ENCODE assay signal across 8 cellular contexts in the genomic region with DNA sequence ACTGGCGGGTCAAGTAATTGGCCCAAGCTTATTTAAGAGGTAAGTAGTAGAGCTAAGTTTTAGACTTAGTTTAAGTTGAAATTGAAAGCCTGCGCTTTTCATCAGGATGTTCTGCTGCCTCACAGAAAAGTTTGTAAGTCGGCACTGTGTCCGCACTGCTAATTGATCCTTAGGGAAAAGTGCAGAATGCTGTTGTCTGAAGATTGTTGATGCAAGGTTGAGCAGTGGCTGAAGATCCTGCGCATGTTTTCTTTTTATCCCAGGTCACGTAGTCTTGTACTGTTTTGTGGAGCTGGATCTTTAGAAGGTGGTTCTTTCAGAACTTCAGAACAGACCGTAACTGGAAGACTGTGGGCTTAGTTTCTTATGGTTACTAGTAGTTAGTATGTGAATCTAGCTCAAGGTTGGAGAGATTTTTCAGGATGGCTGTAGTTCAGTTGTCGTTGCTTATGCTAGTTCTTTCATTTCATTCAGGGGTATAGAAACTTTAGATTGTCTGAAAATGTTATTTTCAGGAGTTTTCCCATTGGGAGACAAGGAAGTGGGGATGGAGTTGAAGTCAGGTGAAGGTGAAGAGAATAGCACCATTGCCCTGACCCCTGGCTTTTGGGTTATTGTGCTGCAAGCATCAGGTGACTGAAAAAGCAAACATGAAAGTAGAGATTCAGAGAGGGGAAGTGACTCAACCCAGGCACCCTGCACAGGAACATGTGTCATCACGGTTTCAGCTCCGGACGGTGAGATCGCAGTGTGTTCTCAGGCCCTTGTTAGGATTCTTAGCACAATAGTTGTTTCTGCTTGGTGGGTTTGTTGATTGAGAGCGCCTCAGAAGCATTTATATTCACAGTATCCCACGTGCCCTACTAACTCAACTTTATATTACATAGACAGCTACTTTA. TPM values are rescaled to one million over a fixed set of nuclear protein-coding genes. Genes with fewer than 3 reads are reported as not detected.
DNase-seq lines count a peak whose midpoint lies in the region; ATAC-seq and TF ChIP-seq lines count a peak whose summit lies in the region.

No MANE protein-coding gene starts in this region.

- H3K27ac ChIP-seq in liver (ENCODE audit: low read depth in 1 of 2, low read length in 2 of 2) = peak overlapping the region in 1 of 2 donors; percentile 8

- no peak for TF ChIP-seq RAD21 in Ishikawa (IDR thresholded peaks at IDR 0.05; ENCODE audit: low read depth)
- peak; percentile 55 to 56 for TF ChIP-seq RAD21 in liver (IDR thresholded peaks at IDR 0.05)

- peak; percentile 94 for ATAC-seq in GM21825 (IDR thresholded peaks at IDR 0.05; ENCODE audit: unreplicated experiment)

- TF ChIP-seq EP300 in Ishikawa (IDR thresholded peaks at IDR 0.05; ENCODE audit: borderline replicate concordance) = peak; percentile 72; the same call in 1 of the 2 replicates

- H3K36me3 ChIP-seq in liver (ENCODE audit: control insufficient read depth in 4 of 4, insufficient read depth in 3 of 4, low read depth in 1 of 4, low read length in 3 of 4) = no peaks in the 10 kb centered on the region

- TF ChIP-seq CTCF in liver (IDR thresholded peaks at IDR 0.05; ENCODE audit: low read depth, low read length, missing input control) = no peak

- H3K9me3 ChIP-seq in liver (ENCODE audit: control insufficient read depth in 4 of 4, low read length in 3 of 4) = no peaks in the 10 kb centered on the region

- H3K9ac ChIP-seq in liver (ENCODE audit: low read depth in 1 of 2, low read length in 2 of 2) = no peak overlapping the region

- peaks cover 0 to 8% (median 3%) of the 10 kb centered on the region in 4 donors for H3K4me1 ChIP-seq in liver (ENCODE audit: control insufficient read depth in 4 of 4, insufficient read depth in 4 of 4, low read length in 3 of 4)

- WGBS in liver = 68% methylated on average over 14 of the region's 14 CpGs

- H3K4me3 ChIP-seq in liver (ENCODE audit: low read depth in 1 of 3, low read length in 3 of 3) = no peak overlapping the region

- H3K27me3 ChIP-seq in liver (ENCODE audit: control insufficient read depth in 4 of 4, insufficient read depth in 4 of 4, low read length in 3 of 4) = no peaks in the 10 kb centered on the region

- peak; percentile 66 for DNase-seq in GF-D8 (lab: John Stamatoyannopoulos, UW)
- peak; percentile 49 for DNase-seq in UCSD-AML1 (lab: John Stamatoyannopoulos, UW; ENCODE audit: unreplicated experiment)
- peak; percentile 73 for DNase-seq in brain pericyte (ENCODE audit: low read depth, low spot score)
- DNase-seq in stimulated activated CD8-positive, alpha-beta memory T cell treated with anti-CD3 and anti-CD28 coated beads, Interleukin-15, amount 100 ng/mL, for 1 hour (ENCODE audit: low read depth) = peak; percentile 43
- no peak for DNase-seq in NCI-H2227 treated with DMSO at 0.1 percent for 48 hours (lab: John Stamatoyannopoulos, UW)

TF ChIP-seq in Ishikawa, 13 proteins besides CTCF, POLR2A, EP300 and RAD21:
- TF ChIP-seq, protein P1, sequence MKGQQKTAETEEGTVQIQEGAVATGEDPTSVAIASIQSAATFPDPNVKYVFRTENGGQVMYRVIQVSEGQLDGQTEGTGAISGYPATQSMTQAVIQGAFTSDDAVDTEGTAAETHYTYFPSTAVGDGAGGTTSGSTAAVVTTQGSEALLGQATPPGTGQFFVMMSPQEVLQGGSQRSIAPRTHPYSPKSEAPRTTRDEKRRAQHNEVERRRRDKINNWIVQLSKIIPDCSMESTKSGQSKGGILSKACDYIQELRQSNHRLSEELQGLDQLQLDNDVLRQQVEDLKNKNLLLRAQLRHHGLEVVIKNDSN (IDR thresholded peaks at IDR 0.05) = peak; percentile 76
- TF ChIP-seq YY1 (IDR thresholded peaks at IDR 0.05; ENCODE audit: low read depth) (no peak), NFIC (IDR thresholded peaks at IDR 0.05) (no peak), TAF1 (IDR thresholded peaks at IDR 0.05; ENCODE audit: low read depth) (no peak)
- TF ChIP-seq, protein P2, sequence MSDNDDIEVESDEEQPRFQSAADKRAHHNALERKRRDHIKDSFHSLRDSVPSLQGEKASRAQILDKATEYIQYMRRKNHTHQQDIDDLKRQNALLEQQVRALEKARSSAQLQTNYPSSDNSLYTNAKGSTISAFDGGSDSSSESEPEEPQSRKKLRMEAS (IDR thresholded peaks at IDR 0.05) = 0 out of 2 replicates have a peak, but pooled peaks have one; percentile 44
TF ChIP-seq in Ishikawa: peak in this region for 2.

TF ChIP-seq in liver, 16 proteins besides CTCF, POLR2A, EP300 and RAD21:
- TF ChIP-seq HNF4A (conservative IDR thresholded peaks at IDR 0.05) = peak; percentile 81 to 82
- TF ChIP-seq, protein P2 (IDR thresholded peaks at IDR 0.05) = peak; percentile 91
- TF ChIP-seq HNF4G (IDR thresholded peaks at IDR 0.05) = peak; percentile 23
- no peak for TF ChIP-seq FOXA1 (IDR thresholded peaks at IDR 0.05)
- TF ChIP-seq NR2F2 (IDR thresholded peaks at IDR 0.05) = peak; percentile 66
- peak; percentile 58 to 94 for TF ChIP-seq JUND (IDR thresholded peaks at IDR 0.05)
- peak in 1 of 2 donors; percentile 70 for TF ChIP-seq GABPA (IDR thresholded peaks at IDR 0.05 in 1 of 2, conservative IDR thresholded peaks at IDR 0.05 in 1 of 2)
- TF ChIP-seq TAF1 (conservative IDR thresholded peaks at IDR 0.05) = no peak
- TF ChIP-seq SP1 (IDR thresholded peaks at IDR 0.05) = peak; percentile 48
- peak; percentile 42 for TF ChIP-seq YY1 (IDR thresholded peaks at IDR 0.05)
- peak in 1 of 2 donors; percentile 57 for TF ChIP-seq EGR1 (IDR thresholded peaks at IDR 0.05; ENCODE audit: low read depth in 2 of 2)
- TF ChIP-seq RXRA (IDR thresholded peaks at IDR 0.05) = peak; percentile 94 to 97
- TF ChIP-seq, protein P3, sequence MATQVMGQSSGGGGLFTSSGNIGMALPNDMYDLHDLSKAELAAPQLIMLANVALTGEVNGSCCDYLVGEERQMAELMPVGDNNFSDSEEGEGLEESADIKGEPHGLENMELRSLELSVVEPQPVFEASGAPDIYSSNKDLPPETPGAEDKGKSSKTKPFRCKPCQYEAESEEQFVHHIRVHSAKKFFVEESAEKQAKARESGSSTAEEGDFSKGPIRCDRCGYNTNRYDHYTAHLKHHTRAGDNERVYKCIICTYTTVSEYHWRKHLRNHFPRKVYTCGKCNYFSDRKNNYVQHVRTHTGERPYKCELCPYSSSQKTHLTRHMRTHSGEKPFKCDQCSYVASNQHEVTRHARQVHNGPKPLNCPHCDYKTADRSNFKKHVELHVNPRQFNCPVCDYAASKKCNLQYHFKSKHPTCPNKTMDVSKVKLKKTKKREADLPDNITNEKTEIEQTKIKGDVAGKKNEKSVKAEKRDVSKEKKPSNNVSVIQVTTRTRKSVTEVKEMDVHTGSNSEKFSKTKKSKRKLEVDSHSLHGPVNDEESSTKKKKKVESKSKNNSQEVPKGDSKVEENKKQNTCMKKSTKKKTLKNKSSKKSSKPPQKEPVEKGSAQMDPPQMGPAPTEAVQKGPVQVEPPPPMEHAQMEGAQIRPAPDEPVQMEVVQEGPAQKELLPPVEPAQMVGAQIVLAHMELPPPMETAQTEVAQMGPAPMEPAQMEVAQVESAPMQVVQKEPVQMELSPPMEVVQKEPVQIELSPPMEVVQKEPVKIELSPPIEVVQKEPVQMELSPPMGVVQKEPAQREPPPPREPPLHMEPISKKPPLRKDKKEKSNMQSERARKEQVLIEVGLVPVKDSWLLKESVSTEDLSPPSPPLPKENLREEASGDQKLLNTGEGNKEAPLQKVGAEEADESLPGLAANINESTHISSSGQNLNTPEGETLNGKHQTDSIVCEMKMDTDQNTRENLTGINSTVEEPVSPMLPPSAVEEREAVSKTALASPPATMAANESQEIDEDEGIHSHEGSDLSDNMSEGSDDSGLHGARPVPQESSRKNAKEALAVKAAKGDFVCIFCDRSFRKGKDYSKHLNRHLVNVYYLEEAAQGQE (IDR thresholded peaks at IDR 0.05) = peak; percentile 38
- TF ChIP-seq, protein P4, sequence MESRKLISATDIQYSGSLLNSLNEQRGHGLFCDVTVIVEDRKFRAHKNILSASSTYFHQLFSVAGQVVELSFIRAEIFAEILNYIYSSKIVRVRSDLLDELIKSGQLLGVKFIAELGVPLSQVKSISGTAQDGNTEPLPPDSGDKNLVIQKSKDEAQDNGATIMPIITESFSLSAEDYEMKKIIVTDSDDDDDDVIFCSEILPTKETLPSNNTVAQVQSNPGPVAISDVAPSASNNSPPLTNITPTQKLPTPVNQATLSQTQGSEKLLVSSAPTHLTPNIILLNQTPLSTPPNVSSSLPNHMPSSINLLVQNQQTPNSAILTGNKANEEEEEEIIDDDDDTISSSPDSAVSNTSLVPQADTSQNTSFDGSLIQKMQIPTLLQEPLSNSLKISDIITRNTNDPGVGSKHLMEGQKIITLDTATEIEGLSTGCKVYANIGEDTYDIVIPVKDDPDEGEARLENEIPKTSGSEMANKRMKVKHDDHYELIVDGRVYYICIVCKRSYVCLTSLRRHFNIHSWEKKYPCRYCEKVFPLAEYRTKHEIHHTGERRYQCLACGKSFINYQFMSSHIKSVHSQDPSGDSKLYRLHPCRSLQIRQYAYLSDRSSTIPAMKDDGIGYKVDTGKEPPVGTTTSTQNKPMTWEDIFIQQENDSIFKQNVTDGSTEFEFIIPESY (IDR thresholded peaks at IDR 0.05) = peak; percentile 56
- TF ChIP-seq, protein P5, sequence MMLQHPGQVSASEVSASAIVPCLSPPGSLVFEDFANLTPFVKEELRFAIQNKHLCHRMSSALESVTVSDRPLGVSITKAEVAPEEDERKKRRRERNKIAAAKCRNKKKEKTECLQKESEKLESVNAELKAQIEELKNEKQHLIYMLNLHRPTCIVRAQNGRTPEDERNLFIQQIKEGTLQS (IDR thresholded peaks at IDR 0.05) = peak; percentile 83
- peak; percentile 86 for TF ChIP-seq FOXA2 (IDR thresholded peaks at IDR 0.05)

RNA-seq across cellular contexts. Expression of a gene that starts 32.8 kb away (rescaled TPM):
- 10 to 100 TPM; 37.9 to 92.3 TPM for total RNA-seq in liver
- 10 to 100 TPM; 18.6 to 37.0 TPM for polyA plus RNA-seq in liver
